In the genomic region with DNA sequence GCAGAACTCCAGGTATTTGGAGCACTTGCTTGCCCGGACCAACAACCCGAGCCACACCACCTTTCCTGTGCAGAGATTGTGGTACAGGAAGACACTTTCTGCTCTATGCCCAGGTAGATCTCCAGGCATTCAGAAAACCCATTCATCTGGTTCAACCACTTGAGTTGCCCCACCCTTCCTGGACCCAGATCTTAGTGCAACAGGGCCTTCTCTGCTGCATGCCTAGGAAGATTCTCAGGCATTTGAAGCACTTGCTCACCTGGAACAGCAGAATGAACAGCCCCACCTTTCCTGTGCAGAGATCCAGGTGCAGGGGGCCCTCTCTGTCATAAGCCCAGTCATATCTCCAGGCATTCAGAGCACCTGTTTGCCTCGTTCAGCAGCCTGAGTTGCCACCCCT, we compare ENCODE assay signal across 33 cellular contexts.
DNase-seq lines count a peak whose midpoint lies in the region; ATAC-seq and TF ChIP-seq lines count a peak whose summit lies in the region.
"Had no signal": no experiment of that assay in that cellular context is flagged by ENCODE, and none has a peak within 500 bp of the region (broad histone marks: within the 10 kb centered on the region; RNA-seq: fewer than 3 reads in every experiment).

No MANE protein-coding gene starts in this region.

- no peak overlapping the region for H3K27ac ChIP-seq in lower lobe of right lung
- H3K27ac ChIP-seq: brain microvascular endothelial cell, dorsolateral prefrontal cortex, neutrophil, WERI-Rb-1 had no signal

- peaks cover 6% of the 10 kb centered on the region for H3K36me3 Mint-ChIP-seq in Calu3 (ENCODE audit: insufficient read depth, unreplicated experiment)
- H3K36me3 Mint-ChIP-seq: activated naive CD4-positive, alpha-beta T cell treated with anti-CD3 and anti-CD28 coated beads, Interleukin-2, amount 50 U/mL, for 72 hours; CD4-positive, CD25-positive, alpha-beta regulatory T cell had no signal

- H3K36me3 ChIP-seq in lower lobe of right lung: no peaks in the 10 kb centered on the region
- H3K36me3 ChIP-seq: brain microvascular endothelial cell, HAP-1, neutrophil, WERI-Rb-1 had no signal

- DNase-seq in Calu3: peak; percentile 62
- DNase-seq in epithelial cell of esophagus (ENCODE audit: low read depth): peak; percentile 94
- DNase-seq in lower lobe of right lung: no peak
- no peak for DNase-seq in NCI-H446 (lab: John Stamatoyannopoulos, UW)
- DNase-seq in NCI-H526 treated with DMSO at 0.1 percent for 48 hours (lab: John Stamatoyannopoulos, UW): no peak
- DNase-seq: activated CD4-positive, alpha-beta T cell treated with anti-CD3 and anti-CD28 coated beads for 48 hours; activated CD8-positive, alpha-beta memory T cell treated with anti-CD3 and anti-CD28 coated beads for 24 hours; activated T-cell treated with anti-CD3 and anti-CD28 coated beads for 4 hours; AML-193; amygdala; brain microvascular endothelial cell; CD4-positive, CD25-positive, alpha-beta regulatory T cell; dorsolateral prefrontal cortex; EL; midbrain; naive B cell; NCI-H146; NCI-H2171; NCI-H524; NK-92 treated with Interleukin-12 subunit alpha and Interleukin-12 subunit beta, amount 100 ng/mL, for 24 hours; right cardiac atrium; SHP77; stimulated activated CD4-positive, alpha-beta T cell treated with anti-CD3 and anti-CD28 coated beads, Interleukin-1b, Interleukin-23, amount 100 ng/mL, for 48 hours; stimulated activated naive CD4-positive, alpha-beta T cell treated with Interleukin-2 at 50 U/mL for 16 hours; SW 1271; T-helper 9 cell; WERI-Rb-1 had no signal

- peak; percentile 50 to 83 for ATAC-seq in lower lobe of right lung
- ATAC-seq in HG02571 (IDR thresholded peaks at IDR 0.05; ENCODE audit: unreplicated experiment): no peak
- no peak for ATAC-seq in GM18505 (IDR thresholded peaks at IDR 0.05; ENCODE audit: unreplicated experiment)
- ATAC-seq: activated naive CD4-positive, alpha-beta T cell treated with anti-CD3 and anti-CD28 coated beads, Interleukin-2, amount 50 U/mL, for 72 hours; right cardiac atrium had no signal

- no peaks in the 10 kb centered on the region for H3K27me3 ChIP-seq in lower lobe of right lung (ENCODE audit: low read depth)
- H3K27me3 ChIP-seq: brain microvascular endothelial cell, dorsolateral prefrontal cortex, neutrophil had no signal

- no peak overlapping the region for H3K4me3 Mint-ChIP-seq in Calu3 (ENCODE audit: low read depth, unreplicated experiment)
- H3K4me3 Mint-ChIP-seq: CD4-positive, CD25-positive, alpha-beta regulatory T cell; naive B cell had no signal

- no peaks in the 10 kb centered on the region for H3K9me3 Mint-ChIP-seq in Calu3 (ENCODE audit: low read depth, unreplicated experiment)

- no peaks in the 10 kb centered on the region for H3K9me3 ChIP-seq in lower lobe of right lung
- H3K9me3 ChIP-seq: HAP-1, neutrophil had no signal

- H3K4me1 ChIP-seq in lower lobe of right lung: no peaks in the 10 kb centered on the region

- TF ChIP-seq POLR2A in GM18505 (IDR thresholded peaks at IDR 0.05; ENCODE audit: borderline replicate concordance, extremely low read depth, insufficient read depth, insufficient read length): no peak

- TF ChIP-seq CTCF in Calu3 (IDR thresholded peaks at IDR 0.05; ENCODE audit: unreplicated experiment) (no peak), epithelial cell of esophagus (IDR thresholded peaks at IDR 0.05; ENCODE audit: insufficient read depth, low read depth, low read length, missing control alignments) (no peak), lower lobe of right lung (IDR thresholded peaks at IDR 0.05) (no peak)

- no peak overlapping the region for H3K4me3 ChIP-seq in epithelial cell of esophagus (ENCODE audit: low read length)
- no peak overlapping the region for H3K4me3 ChIP-seq in lower lobe of right lung
- H3K4me3 ChIP-seq: dorsolateral prefrontal cortex, HAP-1 had no signal

- CTCF ChIA-PET in Calu3 (lab: Charles Lee): no interaction called here

- intact Hi-C loops in Calu3 (cut with micrococcal nuclease; ENCODE audit: unreplicated experiment): loop anchor here (10.0 kb wide), 1 partner anchor 404 kb away; no protein-coding TSS in a partner anchor
- intact Hi-C loops in lower lobe of right lung (cut with DNase I): no loop called here

- peak; percentile 6; the same call in 1 of the 2 replicates for TF ChIP-seq RAD21 in Ishikawa (IDR thresholded peaks at IDR 0.05; ENCODE audit: low read depth)

- no peaks in the 10 kb centered on the region for H3K27me3 Mint-ChIP-seq in Calu3 (ENCODE audit: unreplicated experiment)
- H3K27me3 Mint-ChIP-seq: CD4-positive, CD25-positive, alpha-beta regulatory T cell; naive B cell had no signal

- TF ChIP-seq EP300 in Ishikawa (IDR thresholded peaks at IDR 0.05; ENCODE audit: borderline replicate concordance): peak; percentile 72

- peaks cover 30% of the 10 kb centered on the region for H3K4me1 Mint-ChIP-seq in Calu3 (ENCODE audit: low read depth, unreplicated experiment)
- H3K4me1 Mint-ChIP-seq: CD4-positive, CD25-positive, alpha-beta regulatory T cell had no signal

- BruUV-seq in Calu3 (replicated peaks; lab: Mats Ljungman, UMichigan): no TSS peak

- H3K27ac Mint-ChIP-seq in Calu3 (ENCODE audit: unreplicated experiment): peak overlapping the region; percentile 24
- H3K27ac Mint-ChIP-seq: activated naive CD4-positive, alpha-beta T cell treated with anti-CD3 and anti-CD28 coated beads, Interleukin-2, amount 50 U/mL, for 72 hours; CD4-positive, CD25-positive, alpha-beta regulatory T cell; naive B cell had no signal

TF ChIP-seq in Ishikawa, 13 proteins besides CTCF, POLR2A, EP300 and RAD21:
- TF ChIP-seq NFIC (IDR thresholded peaks at IDR 0.05) (peak; percentile 45; the same call in 1 of the 2 replicates), CEBPB (IDR thresholded peaks at IDR 0.05) (no peak), FOXM1 (IDR thresholded peaks at IDR 0.05; ENCODE audit: borderline replicate concordance, low read depth) (0 out of 2 replicates have a peak, but pooled peaks have one; percentile 28), TEAD4 (IDR thresholded peaks at IDR 0.05) (peak; percentile 79), ZBTB7A (IDR thresholded peaks at IDR 0.05; ENCODE audit: low read depth) (no peak), TCF12 (IDR thresholded peaks at IDR 0.05; ENCODE audit: low read depth) (peak; percentile 48; the same call in 1 of the 2 replicates), YY1 (IDR thresholded peaks at IDR 0.05; ENCODE audit: low read depth) (no peak; the same call in 1 of the 2 replicates), TAF1 (IDR thresholded peaks at IDR 0.05; ENCODE audit: low read depth) (no peak), CREB1 (IDR thresholded peaks at IDR 0.05; ENCODE audit: low read depth) (no peak), EGR1 (IDR thresholded peaks at IDR 0.05) (no peak)
- TF ChIP-seq, protein P1, sequence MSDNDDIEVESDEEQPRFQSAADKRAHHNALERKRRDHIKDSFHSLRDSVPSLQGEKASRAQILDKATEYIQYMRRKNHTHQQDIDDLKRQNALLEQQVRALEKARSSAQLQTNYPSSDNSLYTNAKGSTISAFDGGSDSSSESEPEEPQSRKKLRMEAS (IDR thresholded peaks at IDR 0.05): peak; percentile 69
- TF ChIP-seq, protein P2, sequence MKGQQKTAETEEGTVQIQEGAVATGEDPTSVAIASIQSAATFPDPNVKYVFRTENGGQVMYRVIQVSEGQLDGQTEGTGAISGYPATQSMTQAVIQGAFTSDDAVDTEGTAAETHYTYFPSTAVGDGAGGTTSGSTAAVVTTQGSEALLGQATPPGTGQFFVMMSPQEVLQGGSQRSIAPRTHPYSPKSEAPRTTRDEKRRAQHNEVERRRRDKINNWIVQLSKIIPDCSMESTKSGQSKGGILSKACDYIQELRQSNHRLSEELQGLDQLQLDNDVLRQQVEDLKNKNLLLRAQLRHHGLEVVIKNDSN (IDR thresholded peaks at IDR 0.05): no peak
- TF ChIP-seq, protein P3, sequence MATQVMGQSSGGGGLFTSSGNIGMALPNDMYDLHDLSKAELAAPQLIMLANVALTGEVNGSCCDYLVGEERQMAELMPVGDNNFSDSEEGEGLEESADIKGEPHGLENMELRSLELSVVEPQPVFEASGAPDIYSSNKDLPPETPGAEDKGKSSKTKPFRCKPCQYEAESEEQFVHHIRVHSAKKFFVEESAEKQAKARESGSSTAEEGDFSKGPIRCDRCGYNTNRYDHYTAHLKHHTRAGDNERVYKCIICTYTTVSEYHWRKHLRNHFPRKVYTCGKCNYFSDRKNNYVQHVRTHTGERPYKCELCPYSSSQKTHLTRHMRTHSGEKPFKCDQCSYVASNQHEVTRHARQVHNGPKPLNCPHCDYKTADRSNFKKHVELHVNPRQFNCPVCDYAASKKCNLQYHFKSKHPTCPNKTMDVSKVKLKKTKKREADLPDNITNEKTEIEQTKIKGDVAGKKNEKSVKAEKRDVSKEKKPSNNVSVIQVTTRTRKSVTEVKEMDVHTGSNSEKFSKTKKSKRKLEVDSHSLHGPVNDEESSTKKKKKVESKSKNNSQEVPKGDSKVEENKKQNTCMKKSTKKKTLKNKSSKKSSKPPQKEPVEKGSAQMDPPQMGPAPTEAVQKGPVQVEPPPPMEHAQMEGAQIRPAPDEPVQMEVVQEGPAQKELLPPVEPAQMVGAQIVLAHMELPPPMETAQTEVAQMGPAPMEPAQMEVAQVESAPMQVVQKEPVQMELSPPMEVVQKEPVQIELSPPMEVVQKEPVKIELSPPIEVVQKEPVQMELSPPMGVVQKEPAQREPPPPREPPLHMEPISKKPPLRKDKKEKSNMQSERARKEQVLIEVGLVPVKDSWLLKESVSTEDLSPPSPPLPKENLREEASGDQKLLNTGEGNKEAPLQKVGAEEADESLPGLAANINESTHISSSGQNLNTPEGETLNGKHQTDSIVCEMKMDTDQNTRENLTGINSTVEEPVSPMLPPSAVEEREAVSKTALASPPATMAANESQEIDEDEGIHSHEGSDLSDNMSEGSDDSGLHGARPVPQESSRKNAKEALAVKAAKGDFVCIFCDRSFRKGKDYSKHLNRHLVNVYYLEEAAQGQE (IDR thresholded peaks at IDR 0.05; ENCODE audit: low read depth): no peak

Comparison
In these comparisons a context has a peak if more than half of its experiments do, and no peak if none do; other contexts are left out.
1. DNase-seq: peak in Calu3 (single experiment) and epithelial cell of esophagus (single experiment); none in lower lobe of right lung (single experiment), NCI-H446 (0 of 2) and NCI-H526 treated with DMSO at 0.1 percent for 48 hours (single experiment).
2. ATAC-seq: peak in lower lobe of right lung (2 of 2); none in HG02571 (single experiment) and GM18505 (single experiment).